16 cellular contexts compared by ENCODE assay signal in genomic region chr9:135229701-135230385, GRCh38.
A peak's percentile ranks its signal among the peaks of the same experiment; 100 is the strongest.
DNase-seq lines count a peak whose midpoint lies in the region; ATAC-seq and TF ChIP-seq lines count a peak whose summit lies in the region.
"Had no signal": no experiment of that assay in that cellular context is flagged by ENCODE, and none has a peak within 500 bp of the region (broad histone marks: within the 10 kb centered on the region; RNA-seq: fewer than 3 reads in every experiment).

No MANE protein-coding gene starts in this region.

- H3K4me3 Mint-ChIP-seq in endodermal cell (no peak overlapping the region), neural progenitor cell (no peak overlapping the region)

- no peak overlapping the region for H2AFZ ChIP-seq in neural progenitor cell (replicated peaks)

- H3K4me2 ChIP-seq in neural progenitor cell = no peak overlapping the region
- H3K4me2 ChIP-seq: A549 had no signal

- no peak overlapping the region for H3K27ac ChIP-seq in endodermal cell (ENCODE audit: low read depth, low read length)
- no peak overlapping the region for H3K27ac ChIP-seq in neural progenitor cell
- H3K27ac ChIP-seq: A549, C4-2B had no signal

- ATAC-seq in left cardiac atrium (no peak), GM18502 (IDR thresholded peaks at IDR 0.05; ENCODE audit: poor library complexity, unreplicated experiment) (no peak)
- ATAC-seq: A549 had no signal

- no peaks in the 10 kb centered on the region for H3K36me3 ChIP-seq in endodermal cell (ENCODE audit: control insufficient read depth, insufficient read depth, low read length)
- H3K36me3 ChIP-seq in neural progenitor cell = no peaks in the 10 kb centered on the region

- no peak for TF ChIP-seq CTCF in endodermal cell (conservative IDR thresholded peaks at IDR 0.05)
- TF ChIP-seq CTCF in neural progenitor cell (IDR thresholded peaks at IDR 0.05) = peak; percentile 30

- DNase-seq in cardiac septum (ENCODE audit: low spot score) (peak; percentile 19), left cardiac atrium (no peak), endodermal cell (peak; percentile 69), neural progenitor cell (ENCODE audit: low spot score) (peak; percentile 45), NCI-H2171 (lab: John Stamatoyannopoulos, UW) (no peak), DMS153 treated with DMSO at 0.1 percent for 48 hours (lab: John Stamatoyannopoulos, UW; ENCODE audit: unreplicated experiment) (no peak)
- DNase-seq: DMS 273 treated with DMSO at 0.1 percent for 48 hours, GF-D8, NCI-H1048, NCI-H1436 treated with DMSO at 0.1 percent for 48 hours, NCI-H2081, NCI-H510A, NCI-H774 had no signal

- no peaks in the 10 kb centered on the region for H3K79me2 ChIP-seq in neural progenitor cell (ENCODE audit: low read depth)

- H3K36me3 Mint-ChIP-seq in endodermal cell (ENCODE audit: low read depth) (no peaks in the 10 kb centered on the region), neural progenitor cell (no peaks in the 10 kb centered on the region)

- H3K4me1 ChIP-seq in endodermal cell (ENCODE audit: control insufficient read depth, insufficient read depth, low read length) (no peaks in the 10 kb centered on the region), neural progenitor cell (peaks cover 5% of the 10 kb centered on the region)
- H3K4me1 ChIP-seq: A549 had no signal

- WGBS in endodermal cell (ENCODE audit: insufficient coverage in 1 of 2, insufficient read length in 1 of 2), 2 experiments = 82 to 87% methylated on average over 16 of the region's 16 CpGs

- H3K9me3 Mint-ChIP-seq in endodermal cell = no peaks in the 10 kb centered on the region
- H3K9me3 Mint-ChIP-seq in neural progenitor cell = peaks cover 8% of the 10 kb centered on the region

- peaks cover 13% of the 10 kb centered on the region for H3F3A ChIP-seq in neural progenitor cell (ENCODE audit: low read depth)

- no peak overlapping the region for H3K4me3 ChIP-seq in endodermal cell (ENCODE audit: low read length)
- no peak overlapping the region for H3K4me3 ChIP-seq in neural progenitor cell
- H3K4me3 ChIP-seq: A549 had no signal

- H4K20me1 ChIP-seq in neural progenitor cell (ENCODE audit: low read depth) = no peaks in the 10 kb centered on the region

- H3K27me3 ChIP-seq in endodermal cell (ENCODE audit: control insufficient read depth, insufficient read depth, low read length, poor library complexity, severe bottlenecking) = no peaks in the 10 kb centered on the region
- H3K27me3 ChIP-seq in neural progenitor cell = no peaks in the 10 kb centered on the region

- no peak overlapping the region for H3K9ac ChIP-seq in endodermal cell (ENCODE audit: extremely low read depth, low read length, poor library complexity, severe bottlenecking)
- no peak overlapping the region for H3K9ac ChIP-seq in neural progenitor cell

- H3K27me3 Mint-ChIP-seq in endodermal cell (ENCODE audit: insufficient read depth) (no peaks in the 10 kb centered on the region), neural progenitor cell (ENCODE audit: insufficient read depth, low read depth) (peaks cover 7% of the 10 kb centered on the region)

- intact Hi-C loops in cardiac septum (cut with DNase I) (no loop called here), left cardiac atrium (cut with DNase I) (no loop called here)

- H3K27ac Mint-ChIP-seq in endodermal cell = no peak overlapping the region
- peak overlapping the region; percentile 72 for H3K27ac Mint-ChIP-seq in neural progenitor cell

- H3K9me3 ChIP-seq in endodermal cell (ENCODE audit: control insufficient read depth, low read length) = peaks cover 7% of the 10 kb centered on the region
- no peaks in the 10 kb centered on the region for H3K9me3 ChIP-seq in neural progenitor cell (ENCODE audit: low read depth)

- H3K4me1 Mint-ChIP-seq in endodermal cell (no peaks in the 10 kb centered on the region), neural progenitor cell (peaks cover 3% of the 10 kb centered on the region)

Comparison
In these comparisons a context has a peak if more than half of its experiments do, and no peak if none do; other contexts are left out.
1. DNase-seq: peak in cardiac septum (single experiment), endodermal cell (single experiment) and neural progenitor cell (single experiment); none in left cardiac atrium (single experiment), NCI-H2171 (single experiment) and DMS153 treated with DMSO at 0.1 percent for 48 hours (single experiment).